8 cellular contexts compared by ENCODE assay signal in genomic region chr5:54520940-54521339, GRCh38. TPM values are rescaled to one million over a fixed set of nuclear protein-coding genes. Genes with fewer than 3 reads are reported as not detected.
A peak's percentile ranks its signal among the peaks of the same experiment; 100 is the strongest.
DNase-seq lines count a peak whose midpoint lies in the region; ATAC-seq and TF ChIP-seq lines count a peak whose summit lies in the region.

No MANE protein-coding gene starts in this region.

- no peak for ATAC-seq in HG02571 (IDR thresholded peaks at IDR 0.05; ENCODE audit: unreplicated experiment)

- H3K36me3 ChIP-seq in liver (ENCODE audit: control insufficient read depth in 4 of 4, insufficient read depth in 3 of 4, low read depth in 1 of 4, low read length in 3 of 4), result no peaks in the 10 kb centered on the region
- H3K36me3 ChIP-seq in suprapubic skin, result no peaks in the 10 kb centered on the region

- H3K9me3 ChIP-seq in liver (ENCODE audit: control insufficient read depth in 4 of 4, low read length in 3 of 4) (no peaks in the 10 kb centered on the region), suprapubic skin (no peaks in the 10 kb centered on the region)

- peaks cover 49% of the 10 kb centered on the region for H3K36me3 Mint-ChIP-seq in T-helper 2 cell treated with Interferon-gamma antibody and Interleukin-4, amounts not matched to agents 5 μg/mL and 100 μg/mL, for 36 hours (ENCODE audit: low read depth)

- H3K27ac ChIP-seq in liver (ENCODE audit: low read depth in 1 of 2, low read length in 2 of 2) (peak overlapping the region; percentile 73 to 92), suprapubic skin (peak overlapping the region; percentile 88)

- in situ Hi-C loops in astrocyte of the spinal cord (cut with HindIII; ENCODE audit: low sequenced_read_pairs), result no loop called here

- TF ChIP-seq CTCF in astrocyte of the spinal cord (IDR thresholded peaks at IDR 0.05; ENCODE audit: low read depth, low read length) (no peak), liver (IDR thresholded peaks at IDR 0.05; ENCODE audit: low read depth, low read length, missing input control) (no peak), suprapubic skin (IDR thresholded peaks at IDR 0.05) (no peak)

- no peak for TF ChIP-seq EP300 in suprapubic skin (IDR thresholded peaks at IDR 0.05)

- DNase-seq in T-helper 2 cell treated with Interferon-gamma antibody and Interleukin-4, amounts not matched to agents 5 μg/mL and 100 μg/mL, for 36 hours (ENCODE audit: low spot score), result no peak
- DNase-seq in T-helper 2 cell (no peak), astrocyte of the spinal cord (ENCODE audit: low read depth, low spot score) (peak; percentile 35), suprapubic skin (ENCODE audit: low spot score in 2 of 2) (no peak), superior temporal gyrus (ENCODE audit: extremely low spot score) (no peak), NCI-H510A (lab: John Stamatoyannopoulos, UW) (no peak)

- no peak for TF ChIP-seq POLR2A in suprapubic skin (IDR thresholded peaks at IDR 0.05)

- peak overlapping the region; percentile 86 for H3K4me3 Mint-ChIP-seq in T-helper 2 cell treated with Interferon-gamma antibody and Interleukin-4, amounts not matched to agents 5 μg/mL and 100 μg/mL, for 36 hours

- peaks cover 12% of the 10 kb centered on the region for H3K27me3 Mint-ChIP-seq in T-helper 2 cell treated with Interferon-gamma antibody and Interleukin-4, amounts not matched to agents 5 μg/mL and 100 μg/mL, for 36 hours (ENCODE audit: low read depth)

- H3K9me3 Mint-ChIP-seq in T-helper 2 cell treated with Interferon-gamma antibody and Interleukin-4, amounts not matched to agents 5 μg/mL and 100 μg/mL, for 36 hours, result no peaks in the 10 kb centered on the region

- no peak for TF ChIP-seq RAD21 in liver (IDR thresholded peaks at IDR 0.05)

- 25% methylated on average over 2 of the region's 2 CpGs for WGBS in liver
- WGBS in suprapubic skin, result 55% methylated on average over 2 of the region's 2 CpGs

- H3K9ac ChIP-seq in liver (ENCODE audit: low read depth in 1 of 2, low read length in 2 of 2), result peak overlapping the region; percentile 4 to 60

- H3K4me1 ChIP-seq in liver (ENCODE audit: control insufficient read depth in 4 of 4, insufficient read depth in 4 of 4, low read length in 3 of 4) (peaks cover 13 to 66% (median 46%) of the 10 kb centered on the region in 4 donors), suprapubic skin (peaks cover 83% of the 10 kb centered on the region)

- H3K4me3 ChIP-seq in astrocyte of the spinal cord (ENCODE audit: low read depth, low read length) (peak overlapping the region; percentile 66), liver (ENCODE audit: low read depth in 1 of 3, low read length in 3 of 3) (peak overlapping the region; percentile 73 to 97 (median 86)), suprapubic skin (peak overlapping the region; percentile 82)

- H3K27me3 ChIP-seq in liver (ENCODE audit: control insufficient read depth in 4 of 4, insufficient read depth in 4 of 4, low read length in 3 of 4) (no peaks in the 10 kb centered on the region), suprapubic skin (no peaks in the 10 kb centered on the region)

- peaks cover 51% of the 10 kb centered on the region for H3K4me1 Mint-ChIP-seq in T-helper 2 cell treated with Interferon-gamma antibody and Interleukin-4, amounts not matched to agents 5 μg/mL and 100 μg/mL, for 36 hours (ENCODE audit: low read depth)

- no peak overlapping the region for H3K27ac Mint-ChIP-seq in T-helper 2 cell treated with Interferon-gamma antibody and Interleukin-4, amounts not matched to agents 5 μg/mL and 100 μg/mL, for 36 hours

TF ChIP-seq in liver, 16 proteins besides CTCF, POLR2A, EP300 and RAD21:
- TF ChIP-seq, protein P1, sequence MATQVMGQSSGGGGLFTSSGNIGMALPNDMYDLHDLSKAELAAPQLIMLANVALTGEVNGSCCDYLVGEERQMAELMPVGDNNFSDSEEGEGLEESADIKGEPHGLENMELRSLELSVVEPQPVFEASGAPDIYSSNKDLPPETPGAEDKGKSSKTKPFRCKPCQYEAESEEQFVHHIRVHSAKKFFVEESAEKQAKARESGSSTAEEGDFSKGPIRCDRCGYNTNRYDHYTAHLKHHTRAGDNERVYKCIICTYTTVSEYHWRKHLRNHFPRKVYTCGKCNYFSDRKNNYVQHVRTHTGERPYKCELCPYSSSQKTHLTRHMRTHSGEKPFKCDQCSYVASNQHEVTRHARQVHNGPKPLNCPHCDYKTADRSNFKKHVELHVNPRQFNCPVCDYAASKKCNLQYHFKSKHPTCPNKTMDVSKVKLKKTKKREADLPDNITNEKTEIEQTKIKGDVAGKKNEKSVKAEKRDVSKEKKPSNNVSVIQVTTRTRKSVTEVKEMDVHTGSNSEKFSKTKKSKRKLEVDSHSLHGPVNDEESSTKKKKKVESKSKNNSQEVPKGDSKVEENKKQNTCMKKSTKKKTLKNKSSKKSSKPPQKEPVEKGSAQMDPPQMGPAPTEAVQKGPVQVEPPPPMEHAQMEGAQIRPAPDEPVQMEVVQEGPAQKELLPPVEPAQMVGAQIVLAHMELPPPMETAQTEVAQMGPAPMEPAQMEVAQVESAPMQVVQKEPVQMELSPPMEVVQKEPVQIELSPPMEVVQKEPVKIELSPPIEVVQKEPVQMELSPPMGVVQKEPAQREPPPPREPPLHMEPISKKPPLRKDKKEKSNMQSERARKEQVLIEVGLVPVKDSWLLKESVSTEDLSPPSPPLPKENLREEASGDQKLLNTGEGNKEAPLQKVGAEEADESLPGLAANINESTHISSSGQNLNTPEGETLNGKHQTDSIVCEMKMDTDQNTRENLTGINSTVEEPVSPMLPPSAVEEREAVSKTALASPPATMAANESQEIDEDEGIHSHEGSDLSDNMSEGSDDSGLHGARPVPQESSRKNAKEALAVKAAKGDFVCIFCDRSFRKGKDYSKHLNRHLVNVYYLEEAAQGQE (IDR thresholded peaks at IDR 0.05), result peak; percentile 35
- TF ChIP-seq YY1 (IDR thresholded peaks at IDR 0.05) (no peak), RXRA (IDR thresholded peaks at IDR 0.05) (peak in 1 of 2 donors; percentile 19)

RNA-seq across cellular contexts. Expression of gene SNX18, which starts 3.4 kb away (rescaled TPM):
- total RNA-seq in liver, result 10 to 100 TPM; 15.4 to 32.5 TPM
- 1 to 10 TPM; 4.9 to 9.7 TPM for polyA plus RNA-seq in liver
- total RNA-seq in suprapubic skin, result 10 to 100 TPM; 17.9 to 43.2 (median 24.4) TPM
